ENCODE assay signal across 38 cellular contexts in genomic region chr6:110017946-110018345, GRCh38. TPM values are rescaled to one million over a fixed set of nuclear protein-coding genes. Genes with fewer than 3 reads are reported as not detected.
"Had no signal": no experiment of that assay in that cellular context is flagged by ENCODE, and none has a peak within 500 bp of the region (broad histone marks: within the 10 kb centered on the region; RNA-seq: fewer than 3 reads in every experiment).

No MANE protein-coding gene starts in this region.

- H3K27ac Mint-ChIP-seq: activated B cell treated with CpG ODN at 0.5 μM for 24 hours; activated CD4-positive, alpha-beta memory T cell treated with anti-CD3 and anti-CD28 coated beads for 36 hours; activated CD4-positive, alpha-beta T cell treated with anti-CD3 and anti-CD28 coated beads, Interleukin-2, amount 10 ng/mL, durations not matched to agents 24 days and 14 days; activated CD8-positive, alpha-beta T cell treated with anti-CD3 and anti-CD28 coated beads for 36 hours; activated naive CD4-positive, alpha-beta T cell treated with anti-CD3 and anti-CD28 coated beads for 36 hours; activated naive CD4-positive, alpha-beta T cell treated with anti-CD3 and anti-CD28 coated beads, Interleukin-2, amount 50 U/mL, for 72 hours; activated naive CD8-positive, alpha-beta T cell treated with anti-CD3 and anti-CD28 coated beads for 36 hours; activated T-cell treated with anti-CD3 and anti-CD28 coated beads, Interleukin-2, amount 50 U/mL, for 72 hours; activated T-helper 1 cell treated with anti-CD3 and anti-CD28 coated beads, Interleukin-12 subunit alpha, Interleukin-12 subunit beta, Interleukin-2, Interleukin-4 antibody, amounts not matched to agents 30 ng/mL and 10 ng/mL and 1 ng/mL, durations not matched to agents 14 hours and 24 hours and 36 hours; activated T-helper 17 cell treated with anti-CD3 and anti-CD28 coated beads, Interleukin-2, amount 50 U/mL, for 72 hours; T-helper 1 cell treated with Interleukin-12 subunit alpha and Interleukin-12 subunit beta and Interleukin-4 antibody, amounts not matched to agents 30 μg/mL and 1 μg/mL, for 36 hours; T-helper 2 cell treated with Interferon-gamma antibody and Interleukin-4, amounts not matched to agents 5 μg/mL and 100 μg/mL, for 36 hours had no signal

- H3K4me3 ChIP-seq: body of pancreas, breast epithelium had no signal

- H3K27ac ChIP-seq: body of pancreas, brain microvascular endothelial cell, breast epithelium, VCaP had no signal

- H3K27me3 ChIP-seq: body of pancreas, brain microvascular endothelial cell, breast epithelium had no signal

- H3K36me3 ChIP-seq: brain microvascular endothelial cell, breast epithelium had no signal

- H3K36me3 Mint-ChIP-seq: activated CD4-positive, alpha-beta memory T cell treated with anti-CD3 and anti-CD28 coated beads for 36 hours; activated naive CD4-positive, alpha-beta T cell treated with anti-CD3 and anti-CD28 coated beads, Interleukin-2, amount 50 U/mL, for 72 hours; activated naive CD8-positive, alpha-beta T cell treated with anti-CD3 and anti-CD28 coated beads for 36 hours had no signal

- H3K4me1 ChIP-seq: body of pancreas, breast epithelium had no signal

- DNase-seq: activated B cell treated with CpG ODN at 0.5 μM for 24 hours; activated CD4-positive, alpha-beta memory T cell treated with anti-CD3 and anti-CD28 coated beads for 36 hours; activated CD4-positive, alpha-beta T cell treated with anti-CD3 and anti-CD28 coated beads for 4 hours; activated CD4-positive, alpha-beta T cell treated with anti-CD3 and anti-CD28 coated beads, Interleukin-2, amount 10 ng/mL, durations not matched to agents 24 days and 14 days; activated CD4-positive, alpha-beta T cell treated with anti-CD3 and anti-CD28 coated beads, Interleukin-2, amount 50 U/mL, for 1 hour; activated CD4-positive, alpha-beta T cell treated with anti-CD3 and anti-CD28 coated beads, Interleukin-2, amount 50 U/mL, for 4 hours; activated CD4-positive, CD25-positive, alpha-beta regulatory T cell treated with anti-CD3 and anti-CD28 coated beads, Interleukin-2, amount 50 U/mL, for 72 hours; activated CD8-positive, alpha-beta memory T cell treated with anti-CD3 and anti-CD28 coated beads, Interleukin-2, amount 50 U/mL, for 4 hours; activated CD8-positive, alpha-beta T cell treated with anti-CD3 and anti-CD28 coated beads for 36 hours; activated effector memory CD4-positive, alpha-beta T cell treated with anti-CD3 and anti-CD28 coated beads, Interleukin-2, amount 50 U/mL, for 16 hours; activated gamma-delta T cell treated with Interleukin-2 at 50 U/mL for 16 hours; activated naive CD4-positive, alpha-beta T cell; activated naive CD4-positive, alpha-beta T cell treated with anti-CD3 and anti-CD28 coated beads for 36 hours; activated naive CD4-positive, alpha-beta T cell treated with anti-CD3 and anti-CD28 coated beads, Interleukin-2, amount 50 U/mL, for 16 hours; activated naive CD8-positive, alpha-beta T cell treated with anti-CD3 and anti-CD28 coated beads for 36 hours; activated T-cell treated with anti-CD3 and anti-CD28 coated beads for 4 hours; activated T-cell treated with anti-CD3 and anti-CD28 coated beads, Interleukin-2, amount 50 U/mL, for 1 hour; activated T-cell treated with anti-CD3 and anti-CD28 coated beads, Interleukin-2, amount 50 U/mL, for 4 hours; activated T-cell treated with anti-CD3 and anti-CD28 coated beads, Interleukin-2, amount 50 U/mL, for 72 hours; aorta; body of pancreas; brain microvascular endothelial cell; cerebellar nuclear complex; T-helper 1 cell; T-helper 2 cell; T-helper 9 cell had no signal

- H3K9me3 Mint-ChIP-seq: activated B cell treated with CpG ODN at 0.5 μM for 24 hours; activated CD4-positive, alpha-beta memory T cell treated with anti-CD3 and anti-CD28 coated beads for 36 hours; activated CD4-positive, alpha-beta T cell treated with anti-CD3 and anti-CD28 coated beads, Interleukin-2, amount 10 ng/mL, durations not matched to agents 24 days and 14 days; activated CD8-positive, alpha-beta T cell treated with anti-CD3 and anti-CD28 coated beads for 36 hours; activated naive CD4-positive, alpha-beta T cell treated with anti-CD3 and anti-CD28 coated beads for 36 hours; activated naive CD4-positive, alpha-beta T cell treated with anti-CD3 and anti-CD28 coated beads, Interleukin-2, amount 50 U/mL, for 72 hours; activated naive CD8-positive, alpha-beta T cell treated with anti-CD3 and anti-CD28 coated beads for 36 hours; activated T-cell treated with anti-CD3 and anti-CD28 coated beads, Interleukin-2, amount 50 U/mL, for 4 hours; activated T-cell treated with anti-CD3 and anti-CD28 coated beads, Interleukin-2, amount 50 U/mL, for 72 hours; activated T-helper 1 cell treated with anti-CD3 and anti-CD28 coated beads, Interleukin-12 subunit alpha, Interleukin-12 subunit beta, Interleukin-2, Interleukin-4 antibody, amounts not matched to agents 30 ng/mL and 10 ng/mL and 1 ng/mL, durations not matched to agents 14 hours and 24 hours and 36 hours; activated T-helper 17 cell treated with anti-CD3 and anti-CD28 coated beads, Interleukin-2, amount 50 U/mL, for 72 hours; central memory CD8-positive, alpha-beta T cell; T-helper 1 cell treated with Interleukin-12 subunit alpha and Interleukin-12 subunit beta and Interleukin-4 antibody, amounts not matched to agents 30 μg/mL and 1 μg/mL, for 36 hours; T-helper 2 cell treated with Interferon-gamma antibody and Interleukin-4, amounts not matched to agents 5 μg/mL and 100 μg/mL, for 36 hours had no signal

- H3K4me3 Mint-ChIP-seq: activated B cell treated with CpG ODN at 0.5 μM for 24 hours; activated CD4-positive, alpha-beta memory T cell treated with anti-CD3 and anti-CD28 coated beads for 36 hours; activated CD4-positive, alpha-beta T cell treated with anti-CD3 and anti-CD28 coated beads, Interleukin-2, amount 10 ng/mL, durations not matched to agents 24 days and 14 days; activated CD8-positive, alpha-beta T cell treated with anti-CD3 and anti-CD28 coated beads for 36 hours; activated naive CD4-positive, alpha-beta T cell treated with anti-CD3 and anti-CD28 coated beads for 36 hours; activated naive CD8-positive, alpha-beta T cell treated with anti-CD3 and anti-CD28 coated beads for 36 hours; activated T-cell treated with anti-CD3 and anti-CD28 coated beads, Interleukin-2, amount 50 U/mL, for 4 hours; activated T-cell treated with anti-CD3 and anti-CD28 coated beads, Interleukin-2, amount 50 U/mL, for 72 hours; activated T-helper 1 cell treated with anti-CD3 and anti-CD28 coated beads, Interleukin-12 subunit alpha, Interleukin-12 subunit beta, Interleukin-2, Interleukin-4 antibody, amounts not matched to agents 30 ng/mL and 10 ng/mL and 1 ng/mL, durations not matched to agents 14 hours and 24 hours and 36 hours; activated T-helper 17 cell treated with anti-CD3 and anti-CD28 coated beads, Interleukin-2, amount 50 U/mL, for 72 hours; central memory CD8-positive, alpha-beta T cell; T-helper 1 cell treated with Interleukin-12 subunit alpha and Interleukin-12 subunit beta and Interleukin-4 antibody, amounts not matched to agents 30 μg/mL and 1 μg/mL, for 36 hours; T-helper 2 cell treated with Interferon-gamma antibody and Interleukin-4, amounts not matched to agents 5 μg/mL and 100 μg/mL, for 36 hours had no signal

- H3K27me3 Mint-ChIP-seq: activated CD8-positive, alpha-beta T cell treated with anti-CD3 and anti-CD28 coated beads for 36 hours; activated naive CD8-positive, alpha-beta T cell treated with anti-CD3 and anti-CD28 coated beads for 36 hours had no signal

- H3K9me3 ChIP-seq: body of pancreas, breast epithelium had no signal

RNA-seq across cellular contexts. Expression of gene GPR6, which starts 39.8 kb away (rescaled TPM):
- total RNA-seq: activated B cell treated with CpG ODN at 0.5 μM for 24 hours; activated CD4-positive, alpha-beta memory T cell treated with anti-CD3 and anti-CD28 coated beads for 36 hours; activated CD4-positive, alpha-beta T cell treated with anti-CD3 and anti-CD28 coated beads, Interleukin-2, amount 10 ng/mL, durations not matched to agents 24 days and 14 days; activated CD8-positive, alpha-beta memory T cell treated with anti-CD3 and anti-CD28 coated beads for 36 hours; activated CD8-positive, alpha-beta T cell treated with anti-CD3 and anti-CD28 coated beads for 36 hours; activated naive CD4-positive, alpha-beta T cell treated with anti-CD3 and anti-CD28 coated beads for 36 hours; activated naive CD4-positive, alpha-beta T cell treated with anti-CD3 and anti-CD28 coated beads, Interleukin-2, amount 50 U/mL, for 72 hours; activated naive CD8-positive, alpha-beta T cell treated with anti-CD3 and anti-CD28 coated beads for 36 hours; activated T-cell treated with anti-CD3 and anti-CD28 coated beads, Interleukin-2, amount 50 U/mL, for 4 hours; activated T-cell treated with anti-CD3 and anti-CD28 coated beads, Interleukin-2, amount 50 U/mL, for 72 hours; activated T-helper 1 cell treated with anti-CD3 and anti-CD28 coated beads, Interleukin-12 subunit alpha, Interleukin-12 subunit beta, Interleukin-2, Interleukin-4 antibody, amounts not matched to agents 30 ng/mL and 10 ng/mL and 1 ng/mL, durations not matched to agents 14 hours and 24 hours and 36 hours; activated T-helper 17 cell treated with anti-CD3 and anti-CD28 coated beads, Interleukin-2, amount 50 U/mL, for 72 hours; aorta; astrocyte; body of pancreas; cardiac septum; chondrocyte had no signal
- polyA plus RNA-seq: aorta had no signal
